Comparison of ENCODE assay signal across 8 cellular contexts in genomic region chr9:84669293-84670105, GRCh38. TPM values are rescaled to one million over a fixed set of nuclear protein-coding genes. Genes with fewer than 3 reads are reported as not detected.
DNase-seq lines count a peak whose midpoint lies in the region; ATAC-seq and TF ChIP-seq lines count a peak whose summit lies in the region.

Gene NTRK2 (plus strand): TSS chr9:84669729. CDS start chr9:84670749, 1,020 bp downstream.

- peak within 1 kb of the TSS; percentile 65 for H3K4me2 ChIP-seq in H9 (ENCODE audit: insufficient read depth, insufficient read length, low read length)

- CTCF ChIA-PET in CD8-positive, alpha-beta memory T cell (lab: Charles Lee) = no interaction called here
- CTCF ChIA-PET in WTC11 (lab: Charles Lee) = interaction anchor here (0.9 to 2.3 kb wide), 20 partner anchors 17 to 756 kb away, joined by 3 to 27 read pairs (median 6); no protein-coding TSS in a partner anchor

- H4K91ac ChIP-seq in H9 (ENCODE audit: insufficient read length, low read depth, low read length) = no peak within 1 kb of the TSS

- H3K4me3 ChIP-seq in CD8-positive, alpha-beta memory T cell (ENCODE audit: low read length) = no peak within 1 kb of the TSS
- H3K4me3 ChIP-seq in muscle layer of duodenum (ENCODE audit: low read depth in 1 of 2, low read length in 2 of 2) = peak within 1 kb of the TSS; percentile 68 to 87
- H3K4me3 ChIP-seq in uterus = peak within 1 kb of the TSS; percentile 21 to 40

- no peak within 1 kb of the TSS for H4K8ac ChIP-seq in H9 (replicated peaks; ENCODE audit: insufficient read length, low read depth, low read length)

- H3K23ac ChIP-seq in H9 (ENCODE audit: insufficient read length, low read depth, low read length) = no peak within 1 kb of the TSS

- no peak within 1 kb of the TSS for H2AK5ac ChIP-seq in H9 (ENCODE audit: insufficient read length, low read length)

- peaks cover 8 to 23% (median 19%) of the 10 kb centered on the region in 3 donors for H3K4me1 Mint-ChIP-seq in CD8-positive, alpha-beta memory T cell
- H3K4me1 Mint-ChIP-seq in H9 (peaks cover 21 to 23% of the 10 kb centered on the region in 2 experiments), WTC11 (peaks cover 16% of the 10 kb centered on the region)

- H3K56ac ChIP-seq in H9 (ENCODE audit: insufficient read length, low read depth, low read length) = no peak within 1 kb of the TSS

- H4K5ac ChIP-seq in H9 (ENCODE audit: insufficient read length, low read depth, low read length) = no peak within 1 kb of the TSS

- H3K4me1 ChIP-seq in CD8-positive, alpha-beta memory T cell (ENCODE audit: insufficient read depth, low read length) = no peaks in the 10 kb centered on the region
- H3K4me1 ChIP-seq in H9 (ENCODE audit: insufficient read depth, low read length) (no peaks in the 10 kb centered on the region), muscle layer of duodenum (ENCODE audit: control insufficient read depth in 1 of 2, insufficient read depth in 2 of 2, low read length in 2 of 2) (peaks cover 0 to 36% of the 10 kb centered on the region in 2 donors), uterus (peaks cover 0 to 3% of the 10 kb centered on the region in 2 donors)

- no peak within 1 kb of the TSS for H2BK12ac ChIP-seq in H9 (ENCODE audit: insufficient read length, low read depth, low read length)

- peaks cover 29% of the 10 kb centered on the region for H3K23me2 ChIP-seq in H9 (ENCODE audit: insufficient read length, low read depth, low read length, poor library complexity, severe bottlenecking)

- no peak for DNase-seq in CD8-positive, alpha-beta memory T cell
- peak; percentile 58 for DNase-seq in H9
- DNase-seq in WTC11 (ENCODE audit: low spot score) = peak; percentile 54
- DNase-seq in fibroblast of peridontal ligament (ENCODE audit: extremely low read depth) = peak; percentile 17
- DNase-seq in uterus = no peak
- no peak for DNase-seq in H4 (ENCODE audit: low spot score)

- no peak within 1 kb of the TSS for H2BK15ac ChIP-seq in H9 (ENCODE audit: low read depth, low read length)

- H3K79me2 ChIP-seq in H9 (ENCODE audit: insufficient read depth, low read length) = no peaks in the 10 kb centered on the region

- intact Hi-C loops in uterus (cut with DNase I; ENCODE audit: low total_unique reads) = no loop called here

- no peaks in the 10 kb centered on the region for H3K36me3 ChIP-seq in CD8-positive, alpha-beta memory T cell (ENCODE audit: insufficient read depth, low read length)
- H3K36me3 ChIP-seq in muscle layer of duodenum (ENCODE audit: control insufficient read depth in 1 of 2, insufficient read depth in 2 of 2, low read length in 2 of 2) = no peaks in the 10 kb centered on the region
- no peaks in the 10 kb centered on the region for H3K36me3 ChIP-seq in uterus

- no peak within 1 kb of the TSS for H2BK20ac ChIP-seq in H9 (ENCODE audit: low read depth, low read length, poor library complexity, severe bottlenecking)

- H3K18ac ChIP-seq in H9 (ENCODE audit: insufficient read length, low read depth, low read length) = no peak within 1 kb of the TSS

- POLR2A ChIA-PET in CD8-positive, alpha-beta memory T cell (lab: Charles Lee) = no interaction called here
- POLR2A ChIA-PET in WTC11 (lab: Charles Lee) = no interaction called here

- H3K36me3 Mint-ChIP-seq in CD8-positive, alpha-beta memory T cell = no peaks in the 10 kb centered on the region
- H3K36me3 Mint-ChIP-seq in H9 (ENCODE audit: insufficient read depth in 1 of 3, low read depth in 3 of 3) (no peaks in the 10 kb centered on the region), WTC11 (no peaks in the 10 kb centered on the region)

- no CpG with 5 or more reads among the region's 68 CpGs for WGBS in H9 (ENCODE audit: extremely low coverage, insufficient read length, low lambda C conversion rate)

- H3K9ac ChIP-seq in H9 (ENCODE audit: extremely low read depth, insufficient read length, low read length) = no peak within 1 kb of the TSS

- no peaks in the 10 kb centered on the region for H3K9me3 ChIP-seq in CD8-positive, alpha-beta memory T cell (ENCODE audit: low read length)
- no peaks in the 10 kb centered on the region for H3K9me3 ChIP-seq in H9 (ENCODE audit: control insufficient read depth, low read depth, low read length)
- H3K9me3 ChIP-seq in muscle layer of duodenum (ENCODE audit: control insufficient read depth in 1 of 2, low read length in 2 of 2) = no peaks in the 10 kb centered on the region
- no peaks in the 10 kb centered on the region for H3K9me3 ChIP-seq in uterus

- H3K79me1 ChIP-seq in H9 (ENCODE audit: insufficient read depth, low read depth, low read length, poor library complexity, severe bottlenecking) = no peaks in the 10 kb centered on the region

- no peak within 1 kb of the TSS for H2AFZ ChIP-seq in H9 (ENCODE audit: low read length)

- TF ChIP-seq CTCF in H9 (conservative IDR thresholded peaks at IDR 0.05) (peak; percentile 50), WTC11 (IDR thresholded peaks at IDR 0.05) (no peak), uterus (IDR thresholded peaks at IDR 0.05) (no peak)

- no peak within 1 kb of the TSS for H3T11ph ChIP-seq in H9 (ENCODE audit: low read length)

- peaks cover 5% of the 10 kb centered on the region for H3K27me3 ChIP-seq in CD8-positive, alpha-beta memory T cell (ENCODE audit: insufficient read depth, low read length, poor library complexity, severe bottlenecking)
- H3K27me3 ChIP-seq in H9 (ENCODE audit: insufficient read depth, low read length) (peaks cover 41% of the 10 kb centered on the region; the same call in 1 of the 2 replicates), muscle layer of duodenum (ENCODE audit: low read depth, low read length) (peaks cover 18% of the 10 kb centered on the region), uterus (peaks cover 0 to 9% of the 10 kb centered on the region in 2 donors)

- TF ChIP-seq POLR2A in uterus (IDR thresholded peaks at IDR 0.05) = no peak

- H3K4ac ChIP-seq in H9 (ENCODE audit: low read depth, low read length) = no peak within 1 kb of the TSS

- no peak within 1 kb of the TSS for H2BK120ac ChIP-seq in H9 (ENCODE audit: low read depth, low read length, poor library complexity, severe bottlenecking)

- H2BK5ac ChIP-seq in H9 (ENCODE audit: insufficient read length, low read length) = no peak within 1 kb of the TSS

- H3K27ac ChIP-seq in CD8-positive, alpha-beta memory T cell (ENCODE audit: low read depth, low read length) = no peak within 1 kb of the TSS
- H3K27ac ChIP-seq in H9 (ENCODE audit: insufficient read length, low read depth, low read length) (no peak within 1 kb of the TSS), muscle layer of duodenum (ENCODE audit: low read length) (no peak within 1 kb of the TSS), uterus (peak within 1 kb of the TSS in 1 of 2 donors; percentile 11)

- peaks cover 22 to 60% of the 10 kb centered on the region in 2 donors for H3K27me3 Mint-ChIP-seq in CD8-positive, alpha-beta memory T cell
- H3K27me3 Mint-ChIP-seq in H9 (ENCODE audit: low read depth) = peaks cover 90% of the 10 kb centered on the region
- H3K27me3 Mint-ChIP-seq in WTC11 (ENCODE audit: low read depth) = peaks cover 85% of the 10 kb centered on the region

- no peak within 1 kb of the TSS; the same call in 1 of the 2 replicates for H3K14ac ChIP-seq in H9 (ENCODE audit: insufficient read depth, low read length)

- H4K20me1 ChIP-seq in H9 (ENCODE audit: control insufficient read depth, insufficient read depth, insufficient read length) = no peaks in the 10 kb centered on the region

- ATAC-seq in WTC11 (peak; percentile 31), GM21515 (IDR thresholded peaks at IDR 0.05; ENCODE audit: unreplicated experiment) (no peak)

- peak within 1 kb of the TSS in 5 of 7 donors; percentile 21 to 78 (median 43) for H3K4me3 Mint-ChIP-seq in CD8-positive, alpha-beta memory T cell
- H3K4me3 Mint-ChIP-seq in H9 (peak within 1 kb of the TSS; percentile 64 to 81), WTC11 (peak within 1 kb of the TSS; percentile 74)

- H3K27ac Mint-ChIP-seq in CD8-positive, alpha-beta memory T cell = no peak within 1 kb of the TSS
- H3K27ac Mint-ChIP-seq in H9 = no peak within 1 kb of the TSS
- no peak within 1 kb of the TSS for H3K27ac Mint-ChIP-seq in WTC11

- H3K9me3 Mint-ChIP-seq in CD8-positive, alpha-beta memory T cell = peaks cover 0 to 8% (median 0%) of the 10 kb centered on the region in 5 donors
- H3K9me3 Mint-ChIP-seq in H9 = peaks cover 2 to 4% of the 10 kb centered on the region in 2 experiments; a peak in 4 of 5 replicates
- peaks cover 5% of the 10 kb centered on the region for H3K9me3 Mint-ChIP-seq in WTC11

TF ChIP-seq in WTC11, 78 proteins besides CTCF, POLR2A, EP300 and RAD21:
- no peak for TF ChIP-seq GTF2I (CRISPR knock-in tag; conservative IDR thresholded peaks at IDR 0.05)
- TF ChIP-seq MAX (CRISPR knock-in tag; IDR thresholded peaks at IDR 0.05) = peak; percentile 10; the same call in 1 of the 2 replicates

RNA-seq across cellular contexts. Expression of gene NTRK2, which starts in this region (rescaled TPM):
- under 1 TPM; 0.26 to 0.38 TPM for total RNA-seq in CD8-positive, alpha-beta memory T cell
- polyA plus RNA-seq in CD8-positive, alpha-beta memory T cell = not detected
- 0.02 TPM in 1 of 2 replicates, not detected in the other for total RNA-seq in H9 (2021)
- total RNA-seq in WTC11 (2021) = 0.02 to 0.05 TPM (median 0.05 TPM) in 3 replicates
- total RNA-seq in uterus = 10 to 100 TPM in 3 of 4 donors, 1 to 10 TPM in 1; 6.5 to 23.2 (median 12.5) TPM
- total RNA-seq in H4 (2014; rRNA removed; shearing (Covaris generic)) = 0.10 and 0.39 TPM in 2 replicates

Comparison
In these comparisons a context has a peak if more than half of its experiments do, and no peak if none do; other contexts are left out.
1. Peak in DNase-seq and H3K4me2 ChIP-seq in H9; RNA of the gene not detected or under 1 TPM.
2. Peak in DNase-seq and ATAC-seq in WTC11; RNA of the gene not detected or under 1 TPM.